ENCODE assay signal across 9 cellular contexts in genomic region chr20:19628570-19629134, GRCh38.
A peak's percentile ranks its signal among the peaks of the same experiment; 100 is the strongest.
DNase-seq lines count a peak whose midpoint lies in the region; ATAC-seq and TF ChIP-seq lines count a peak whose summit lies in the region.
"Had no signal": no experiment of that assay in that cellular context is flagged by ENCODE, and none has a peak within 500 bp of the region (broad histone marks: within the 10 kb centered on the region; RNA-seq: fewer than 3 reads in every experiment).

No MANE protein-coding gene starts in this region.

- peak; percentile 86 for TF ChIP-seq CTCF in epithelial cell of esophagus (IDR thresholded peaks at IDR 0.05; ENCODE audit: insufficient read depth, low read depth, low read length, missing control alignments)

- H3K4me3 ChIP-seq in epithelial cell of esophagus (ENCODE audit: low read length), result no peak overlapping the region
- H3K4me3 ChIP-seq: thoracic aorta had no signal

- peak; percentile 76 for DNase-seq in DMS53 treated with DMSO at 0.1 percent for 48 hours (lab: John Stamatoyannopoulos, UW; ENCODE audit: unreplicated experiment)
- peak; percentile 72 for DNase-seq in NCI-H1105 (lab: John Stamatoyannopoulos, UW)
- peak; percentile 34 for DNase-seq in SKM-1 treated with dmso at 0.1 percent for 144 hours (lab: John Stamatoyannopoulos, UW; ENCODE audit: unreplicated experiment)
- peak; percentile 85 for DNase-seq in epithelial cell of esophagus (ENCODE audit: low read depth)
- DNase-seq in myocyte (ENCODE audit: low read depth), result peak; percentile 48
- DNase-seq in anterior cingulate cortex (lab: John Stamatoyannopoulos, UW), result no peak
- DNase-seq in cortex of kidney (lab: John Stamatoyannopoulos, UW), result no peak

- ATAC-seq in GM21619 (IDR thresholded peaks at IDR 0.05; ENCODE audit: unreplicated experiment), result peak; percentile 70

Comparison
In these comparisons a context has a peak if more than half of its experiments do, and no peak if none do; other contexts are left out.
1. DNase-seq: peak in DMS53 treated with DMSO at 0.1 percent for 48 hours (single experiment), NCI-H1105 (single experiment), SKM-1 treated with dmso at 0.1 percent for 144 hours (single experiment), epithelial cell of esophagus (single experiment) and myocyte (single experiment); none in anterior cingulate cortex (0 of 58) and cortex of kidney (single experiment).